ENCODE assay signal across 1 cellular context in genomic region chr7:36202347-36202896, GRCh38.
TF ChIP-seq lines count a peak whose summit lies in the region.

No MANE protein-coding gene starts in this region.

TF ChIP-seq in K562, 482 proteins besides CTCF, POLR2A, EP300 and RAD21:
- no peak for TF ChIP-seq ZNF174 (CRISPR knock-in tag; IDR thresholded peaks at IDR 0.05)
- no peak for TF ChIP-seq SMAD4 (CRISPR knock-in tag; conservative IDR thresholded peaks at IDR 0.05)
- TF ChIP-seq ZNF384 (IDR thresholded peaks at IDR 0.05; ENCODE audit: low read depth, low read length), result no peak
- no peak for TF ChIP-seq CTBP1 (IDR thresholded peaks at IDR 0.05; ENCODE audit: borderline replicate concordance)
- no peak for TF ChIP-seq DIDO1 (tag; IDR thresholded peaks at IDR 0.05; ENCODE audit: low read depth)
- no peak for TF ChIP-seq ILK (tag; IDR thresholded peaks at IDR 0.05; ENCODE audit: borderline replicate concordance, low read depth)
- TF ChIP-seq KLF13 (tag; IDR thresholded peaks at IDR 0.05; ENCODE audit: borderline replicate concordance, low read depth), result no peak
- TF ChIP-seq, protein P1, sequence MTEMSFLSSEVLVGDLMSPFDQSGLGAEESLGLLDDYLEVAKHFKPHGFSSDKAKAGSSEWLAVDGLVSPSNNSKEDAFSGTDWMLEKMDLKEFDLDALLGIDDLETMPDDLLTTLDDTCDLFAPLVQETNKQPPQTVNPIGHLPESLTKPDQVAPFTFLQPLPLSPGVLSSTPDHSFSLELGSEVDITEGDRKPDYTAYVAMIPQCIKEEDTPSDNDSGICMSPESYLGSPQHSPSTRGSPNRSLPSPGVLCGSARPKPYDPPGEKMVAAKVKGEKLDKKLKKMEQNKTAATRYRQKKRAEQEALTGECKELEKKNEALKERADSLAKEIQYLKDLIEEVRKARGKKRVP (CRISPR knock-in tag; IDR thresholded peaks at IDR 0.05), result no peak
- no peak for TF ChIP-seq RNF219 (CRISPR knock-in tag; IDR thresholded peaks at IDR 0.05)
- no peak for TF ChIP-seq KLF1 (tag; IDR thresholded peaks at IDR 0.05)
- no peak for TF ChIP-seq ZNF282 (CRISPR knock-in tag; IDR thresholded peaks at IDR 0.05)
TF ChIP-seq in K562: peak in this region for 0.
